ENCODE assay signal across 16 cellular contexts in the genomic region with DNA sequence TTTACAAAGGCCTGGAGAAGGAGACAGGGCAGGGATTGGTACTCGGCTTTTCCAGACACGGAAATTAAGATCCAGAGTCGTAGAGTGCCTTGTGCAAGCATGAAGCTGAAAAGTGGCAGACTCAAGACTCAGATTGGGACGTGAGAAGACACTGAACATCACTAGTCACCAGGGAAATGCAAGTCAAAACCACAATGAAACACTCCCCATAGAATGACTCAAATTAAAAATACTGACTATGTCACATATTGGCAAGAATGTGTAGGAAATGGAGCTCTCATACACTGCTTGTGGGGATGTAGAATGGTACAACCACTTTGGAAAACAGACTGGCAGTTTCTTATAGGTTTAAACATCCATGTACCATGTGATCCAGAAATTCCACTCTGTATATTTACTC.
"Had no signal": no experiment of that assay in that cellular context is flagged by ENCODE, and none has a peak within 500 bp of the region (broad histone marks: within the 10 kb centered on the region; RNA-seq: fewer than 3 reads in every experiment).

No MANE protein-coding gene starts in this region.

- H3K27me3 Mint-ChIP-seq: activated naive CD4-positive, alpha-beta T cell treated with anti-CD3 and anti-CD28 coated beads, Interleukin-2, amount 50 U/mL, for 24 hours had no signal

- ATAC-seq: mucosa of descending colon; natural killer cell; right lobe of liver; SK-N-SH treated with all-trans-retinoic acid at 6 μM for 48 hours; stimulated activated naive B cell treated with anti-CD40 and anti-IgM and Interleukin-4, amounts not matched to agents 10 μg/mL and 1 μg/mL and 100 μg/mL, for 72 hours; upper lobe of right lung had no signal

- DNase-seq: activated CD4-positive, CD25-positive, alpha-beta regulatory T cell; activated CD8-positive, alpha-beta memory T cell treated with anti-CD3 and anti-CD28 coated beads, Interleukin-2, amount 50 U/mL, for 48 hours; aorta; endodermal cell; glutamatergic neuron; mucosa of descending colon; natural killer cell; nucleus accumbens; right lobe of liver; spleen; stimulated activated CD4-positive, alpha-beta T cell treated with anti-CD3 and anti-CD28 coated beads, Interleukin-1b, Interleukin-23, amount 100 ng/mL, for 48 hours; stimulated activated naive B cell treated with anti-CD40 and anti-IgM and Interleukin-4, amounts not matched to agents 10 μg/mL and 1 μg/mL and 100 μg/mL, for 72 hours; upper lobe of right lung had no signal

- H3K4me1 Mint-ChIP-seq: activated naive CD4-positive, alpha-beta T cell treated with anti-CD3 and anti-CD28 coated beads, Interleukin-2, amount 50 U/mL, for 24 hours; endodermal cell; natural killer cell; stimulated activated naive B cell treated with anti-CD40 and anti-IgM and Interleukin-4, amounts not matched to agents 10 μg/mL and 1 μg/mL and 100 μg/mL, for 72 hours had no signal

- H3K27ac Mint-ChIP-seq: activated naive CD4-positive, alpha-beta T cell treated with anti-CD3 and anti-CD28 coated beads, Interleukin-2, amount 50 U/mL, for 24 hours; activated T-helper 2 cell treated with anti-CD3 and anti-CD28 coated beads, Interferon-gamma antibody, Interleukin-2, Interleukin-4, amounts not matched to agents 10 μg/mL and 5 μg/mL and 100 μg/mL, durations not matched to agents 14 hours and 24 hours and 36 hours; endodermal cell; natural killer cell; stimulated activated naive B cell treated with anti-CD40 and anti-IgM and Interleukin-4, amounts not matched to agents 10 μg/mL and 1 μg/mL and 100 μg/mL, for 72 hours had no signal

- H3K4me3 Mint-ChIP-seq: activated naive CD4-positive, alpha-beta T cell treated with anti-CD3 and anti-CD28 coated beads, Interleukin-2, amount 50 U/mL, for 24 hours; endodermal cell; natural killer cell; stimulated activated naive B cell treated with anti-CD40 and anti-IgM and Interleukin-4, amounts not matched to agents 10 μg/mL and 1 μg/mL and 100 μg/mL, for 72 hours had no signal

- H3K9me3 Mint-ChIP-seq: activated naive CD4-positive, alpha-beta T cell treated with anti-CD3 and anti-CD28 coated beads, Interleukin-2, amount 50 U/mL, for 24 hours; endodermal cell; natural killer cell; stimulated activated naive B cell treated with anti-CD40 and anti-IgM and Interleukin-4, amounts not matched to agents 10 μg/mL and 1 μg/mL and 100 μg/mL, for 72 hours had no signal

- H3K36me3 Mint-ChIP-seq: activated naive CD4-positive, alpha-beta T cell treated with anti-CD3 and anti-CD28 coated beads, Interleukin-2, amount 50 U/mL, for 24 hours; natural killer cell; stimulated activated naive B cell treated with anti-CD40 and anti-IgM and Interleukin-4, amounts not matched to agents 10 μg/mL and 1 μg/mL and 100 μg/mL, for 72 hours had no signal
